In the genomic region with DNA sequence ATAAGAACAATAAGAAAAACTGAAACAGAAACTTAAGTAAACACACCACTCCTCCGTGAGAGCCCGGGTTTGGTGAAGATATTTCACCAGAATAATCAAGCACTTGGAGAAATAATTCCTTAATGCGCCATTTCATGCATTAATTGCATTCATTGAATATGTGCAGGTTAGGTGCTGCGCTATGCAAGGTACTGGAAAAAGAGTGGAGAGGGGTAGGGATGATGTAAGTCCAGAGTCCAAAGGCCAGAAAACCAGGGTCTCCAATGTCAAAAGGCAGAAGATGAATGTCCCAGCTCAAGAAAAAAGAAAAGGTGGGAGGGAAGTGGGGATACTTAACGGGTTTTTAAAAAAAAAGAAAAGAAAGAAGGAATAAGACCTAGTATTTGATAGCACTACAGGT, we compare ENCODE assay signal across 2 cellular contexts.
TF ChIP-seq lines count a peak whose summit lies in the region.

No MANE protein-coding gene starts in this region.

TF ChIP-seq in GM12878, 131 proteins besides CTCF, POLR2A, EP300 and RAD21:
- TF ChIP-seq, protein P1, sequence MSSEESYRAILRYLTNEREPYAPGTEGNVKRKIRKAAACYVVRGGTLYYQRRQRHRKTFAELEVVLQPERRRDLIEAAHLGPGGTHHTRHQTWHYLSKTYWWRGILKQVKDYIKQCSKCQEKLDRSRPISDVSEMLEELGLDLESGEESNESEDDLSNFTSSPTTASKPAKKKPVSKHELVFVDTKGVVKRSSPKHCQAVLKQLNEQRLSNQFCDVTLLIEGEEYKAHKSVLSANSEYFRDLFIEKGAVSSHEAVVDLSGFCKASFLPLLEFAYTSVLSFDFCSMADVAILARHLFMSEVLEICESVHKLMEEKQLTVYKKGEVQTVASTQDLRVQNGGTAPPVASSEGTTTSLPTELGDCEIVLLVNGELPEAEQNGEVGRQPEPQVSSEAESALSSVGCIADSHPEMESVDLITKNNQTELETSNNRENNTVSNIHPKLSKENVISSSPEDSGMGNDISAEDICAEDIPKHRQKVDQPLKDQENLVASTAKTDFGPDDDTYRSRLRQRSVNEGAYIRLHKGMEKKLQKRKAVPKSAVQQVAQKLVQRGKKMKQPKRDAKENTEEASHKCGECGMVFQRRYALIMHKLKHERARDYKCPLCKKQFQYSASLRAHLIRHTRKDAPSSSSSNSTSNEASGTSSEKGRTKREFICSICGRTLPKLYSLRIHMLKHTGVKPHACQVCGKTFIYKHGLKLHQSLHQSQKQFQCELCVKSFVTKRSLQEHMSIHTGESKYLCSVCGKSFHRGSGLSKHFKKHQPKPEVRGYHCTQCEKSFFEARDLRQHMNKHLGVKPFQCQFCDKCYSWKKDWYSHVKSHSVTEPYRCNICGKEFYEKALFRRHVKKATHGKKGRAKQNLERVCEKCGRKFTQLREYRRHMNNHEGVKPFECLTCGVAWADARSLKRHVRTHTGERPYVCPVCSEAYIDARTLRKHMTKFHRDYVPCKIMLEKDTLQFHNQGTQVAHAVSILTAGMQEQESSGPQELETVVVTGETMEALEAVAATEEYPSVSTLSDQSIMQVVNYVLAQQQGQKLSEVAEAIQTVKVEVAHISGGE (CRISPR knock-in tag; IDR thresholded peaks at IDR 0.05): no peak
- TF ChIP-seq RUNX3 (IDR thresholded peaks at IDR 0.05; ENCODE audit: low read length) (no peak), HDAC2 (IDR thresholded peaks at IDR 0.05) (no peak), IKZF1 (conservative IDR thresholded peaks at IDR 0.05) (no peak), YY1 (IDR thresholded peaks at IDR 0.05; ENCODE audit: low read depth, low read length) (no peak), TARDBP (IDR thresholded peaks at IDR 0.05; ENCODE audit: borderline replicate concordance) (no peak), BACH1 (IDR thresholded peaks at IDR 0.05; ENCODE audit: borderline replicate concordance) (no peak), MXI1 (IDR thresholded peaks at IDR 0.05; ENCODE audit: low read depth, low read length) (no peak), CBX3 (IDR thresholded peaks at IDR 0.05; ENCODE audit: borderline replicate concordance, low read depth) (no peak), SUZ12 (IDR thresholded peaks at IDR 0.05; ENCODE audit: unreplicated experiment) (no peak), CREM (IDR thresholded peaks at IDR 0.05; ENCODE audit: low read depth) (no peak), CEBPB (IDR thresholded peaks at IDR 0.05; ENCODE audit: borderline replicate concordance in 1 of 2, low read depth in 2 of 2, low read length in 2 of 2) (no peak), HDGF (IDR thresholded peaks at IDR 0.05) (no peak)
- TF ChIP-seq, protein P2, sequence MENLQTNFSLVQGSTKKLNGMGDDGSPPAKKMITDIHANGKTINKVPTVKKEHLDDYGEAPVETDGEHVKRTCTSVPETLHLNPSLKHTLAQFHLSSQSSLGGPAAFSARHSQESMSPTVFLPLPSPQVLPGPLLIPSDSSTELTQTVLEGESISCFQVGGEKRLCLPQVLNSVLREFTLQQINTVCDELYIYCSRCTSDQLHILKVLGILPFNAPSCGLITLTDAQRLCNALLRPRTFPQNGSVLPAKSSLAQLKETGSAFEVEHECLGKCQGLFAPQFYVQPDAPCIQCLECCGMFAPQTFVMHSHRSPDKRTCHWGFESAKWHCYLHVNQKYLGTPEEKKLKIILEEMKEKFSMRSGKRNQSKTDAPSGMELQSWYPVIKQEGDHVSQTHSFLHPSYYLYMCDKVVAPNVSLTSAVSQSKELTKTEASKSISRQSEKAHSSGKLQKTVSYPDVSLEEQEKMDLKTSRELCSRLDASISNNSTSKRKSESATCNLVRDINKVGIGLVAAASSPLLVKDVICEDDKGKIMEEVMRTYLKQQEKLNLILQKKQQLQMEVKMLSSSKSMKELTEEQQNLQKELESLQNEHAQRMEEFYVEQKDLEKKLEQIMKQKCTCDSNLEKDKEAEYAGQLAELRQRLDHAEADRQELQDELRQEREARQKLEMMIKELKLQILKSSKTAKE (IDR thresholded peaks at IDR 0.05; ENCODE audit: low read depth, poor library complexity, severe bottlenecking): no peak
- TF ChIP-seq, protein P3, sequence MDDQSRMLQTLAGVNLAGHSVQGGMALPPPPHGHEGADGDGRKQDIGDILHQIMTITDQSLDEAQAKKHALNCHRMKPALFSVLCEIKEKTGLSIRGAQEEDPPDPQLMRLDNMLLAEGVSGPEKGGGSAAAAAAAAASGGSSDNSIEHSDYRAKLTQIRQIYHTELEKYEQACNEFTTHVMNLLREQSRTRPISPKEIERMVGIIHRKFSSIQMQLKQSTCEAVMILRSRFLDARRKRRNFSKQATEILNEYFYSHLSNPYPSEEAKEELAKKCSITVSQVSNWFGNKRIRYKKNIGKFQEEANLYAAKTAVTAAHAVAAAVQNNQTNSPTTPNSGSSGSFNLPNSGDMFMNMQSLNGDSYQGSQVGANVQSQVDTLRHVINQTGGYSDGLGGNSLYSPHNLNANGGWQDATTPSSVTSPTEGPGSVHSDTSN (IDR thresholded peaks at IDR 0.05; ENCODE audit: insufficient replicate concordance, low read depth, low read length): no peak
- TF ChIP-seq, protein P4, sequence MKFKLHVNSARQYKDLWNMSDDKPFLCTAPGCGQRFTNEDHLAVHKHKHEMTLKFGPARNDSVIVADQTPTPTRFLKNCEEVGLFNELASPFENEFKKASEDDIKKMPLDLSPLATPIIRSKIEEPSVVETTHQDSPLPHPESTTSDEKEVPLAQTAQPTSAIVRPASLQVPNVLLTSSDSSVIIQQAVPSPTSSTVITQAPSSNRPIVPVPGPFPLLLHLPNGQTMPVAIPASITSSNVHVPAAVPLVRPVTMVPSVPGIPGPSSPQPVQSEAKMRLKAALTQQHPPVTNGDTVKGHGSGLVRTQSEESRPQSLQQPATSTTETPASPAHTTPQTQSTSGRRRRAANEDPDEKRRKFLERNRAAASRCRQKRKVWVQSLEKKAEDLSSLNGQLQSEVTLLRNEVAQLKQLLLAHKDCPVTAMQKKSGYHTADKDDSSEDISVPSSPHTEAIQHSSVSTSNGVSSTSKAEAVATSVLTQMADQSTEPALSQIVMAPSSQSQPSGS (IDR thresholded peaks at IDR 0.05; ENCODE audit: low read length): no peak
TF ChIP-seq in GM12878: peak in this region for 0.

TF ChIP-seq in GM12891, 5 proteins besides CTCF, POLR2A, EP300 and RAD21 (continued from another document):
- no peak for TF ChIP-seq TAF1 (IDR thresholded peaks at IDR 0.05; ENCODE audit: low read depth, low read length)
- TF ChIP-seq PAX5 (IDR thresholded peaks at IDR 0.05; ENCODE audit: insufficient read depth, low read length, severe bottlenecking): no peak
- no peak for TF ChIP-seq SPI1 (IDR thresholded peaks at IDR 0.05; ENCODE audit: low read depth, low read length)
- TF ChIP-seq POU2F2 (IDR thresholded peaks at IDR 0.05; ENCODE audit: low read depth, low read length): no peak
TF ChIP-seq in GM12891: peak in this region for 0.
